Comparison of ENCODE assay signal across 27 cellular contexts in genomic region chr20:38857703-38858102, GRCh38. TPM values are rescaled to one million over a fixed set of nuclear protein-coding genes. Genes with fewer than 3 reads are reported as not detected.
DNase-seq lines count a peak whose midpoint lies in the region; ATAC-seq and TF ChIP-seq lines count a peak whose summit lies in the region.
"Had no signal": no experiment of that assay in that cellular context is flagged by ENCODE, and none has a peak within 500 bp of the region (broad histone marks: within the 10 kb centered on the region; RNA-seq: fewer than 3 reads in every experiment).

No MANE protein-coding gene starts in this region.

- H3K4me1 ChIP-seq in CD4-positive, alpha-beta memory T cell (ENCODE audit: insufficient read depth, low read length) = peaks cover 88% of the 10 kb centered on the region
- H3K4me1 ChIP-seq in HAP-1 = peaks cover 5% of the 10 kb centered on the region
- H3K4me1 ChIP-seq: sigmoid colon, SJSA1 had no signal

- H3K36me3 ChIP-seq in CD4-positive, alpha-beta memory T cell (ENCODE audit: insufficient read depth, low read length) = no peaks in the 10 kb centered on the region
- H3K36me3 ChIP-seq in HAP-1 (replicated peaks) = no peaks in the 10 kb centered on the region
- H3K36me3 ChIP-seq: sigmoid colon, SJSA1 had no signal

- peaks cover 12% of the 10 kb centered on the region for H3K9me3 Mint-ChIP-seq in activated CD4-positive, alpha-beta T cell treated with anti-CD3 and anti-CD28 coated beads, Interleukin-2, amount 10 ng/mL, durations not matched to agents 24 days and 14 days
- H3K9me3 Mint-ChIP-seq in CD4-positive, alpha-beta memory T cell = no peaks in the 10 kb centered on the region
- H3K9me3 Mint-ChIP-seq in activated B cell treated with CpG ODN at 0.5 μM for 24 hours (no peaks in the 10 kb centered on the region), memory B cell (no peaks in the 10 kb centered on the region)
- H3K9me3 Mint-ChIP-seq: activated naive CD4-positive, alpha-beta T cell treated with anti-CD3 and anti-CD28 coated beads, Interleukin-2, amount 50 U/mL, for 72 hours; H9; type B pancreatic cell had no signal

- H3K27ac ChIP-seq in CD4-positive, alpha-beta memory T cell (ENCODE audit: low read depth, low read length) = no peak overlapping the region
- H3K27ac ChIP-seq: sigmoid colon, SJSA1, VCaP had no signal

- ATAC-seq in activated B cell treated with CpG ODN at 0.5 μM for 24 hours (ENCODE audit: low read depth) (no peak), memory B cell (ENCODE audit: low read depth) (no peak), GM18498 (IDR thresholded peaks at IDR 0.05; ENCODE audit: unreplicated experiment) (no peak)
- ATAC-seq: activated naive CD4-positive, alpha-beta T cell treated with anti-CD3 and anti-CD28 coated beads, Interleukin-2, amount 50 U/mL, for 72 hours; HepG2 had no signal

- intact Hi-C loops in activated CD4-positive, alpha-beta T cell treated with anti-CD3 and anti-CD28 coated beads, Interleukin-2, amount 10 ng/mL, durations not matched to agents 24 days and 14 days (cut with micrococcal nuclease) = no loop called here
- intact Hi-C loops in CD4-positive, alpha-beta memory T cell (cut with micrococcal nuclease) = loop anchor here (2.0 kb wide), 2 partner anchors 13 to 15 kb away; no protein-coding TSS in a partner anchor
- intact Hi-C loops in activated B cell treated with CpG ODN at 0.5 μM for 24 hours (cut with micrococcal nuclease) = no loop called here
- intact Hi-C loops in posterior vena cava (cut with DNase I) = no loop called here

- no peak for TF ChIP-seq CTCF in activated B cell treated with CpG ODN at 0.5 μM for 24 hours (IDR thresholded peaks at IDR 0.05)

- CTCF ChIA-PET in CD4-positive, alpha-beta memory T cell (lab: Charles Lee; ENCODE audit: partially characterized antibody) = interaction anchor here (1.2 to 3.7 kb wide), 6 partner anchors 12 to 35 kb away, joined by 3 to 19 read pairs (median 6); no protein-coding TSS in a partner anchor
- CTCF ChIA-PET in activated B cell treated with CpG ODN at 0.5 μM for 24 hours (lab: Charles Lee) = interaction anchor here (0.7 to 2.8 kb wide), 4 partner anchors 11 to 37 kb away, joined by 3 to 7 read pairs (median 3); no protein-coding TSS in a partner anchor

- H3K27ac Mint-ChIP-seq in activated CD4-positive, alpha-beta T cell treated with anti-CD3 and anti-CD28 coated beads, Interleukin-2, amount 10 ng/mL, durations not matched to agents 24 days and 14 days = peak overlapping the region; percentile 76
- peak overlapping the region in 6 of 7 donors; percentile 72 to 94 (median 85) for H3K27ac Mint-ChIP-seq in CD4-positive, alpha-beta memory T cell
- H3K27ac Mint-ChIP-seq in activated B cell treated with CpG ODN at 0.5 μM for 24 hours (peak overlapping the region; percentile 85), memory B cell (peak overlapping the region; percentile 66)
- H3K27ac Mint-ChIP-seq: H9, progenitor cell of endocrine pancreas, type B pancreatic cell had no signal

- H3K4me3 Mint-ChIP-seq in activated CD4-positive, alpha-beta T cell treated with anti-CD3 and anti-CD28 coated beads, Interleukin-2, amount 10 ng/mL, durations not matched to agents 24 days and 14 days = no peak overlapping the region
- peak overlapping the region in 1 of 8 donors; percentile 48 for H3K4me3 Mint-ChIP-seq in CD4-positive, alpha-beta memory T cell
- H3K4me3 Mint-ChIP-seq in activated B cell treated with CpG ODN at 0.5 μM for 24 hours = no peak overlapping the region
- H3K4me3 Mint-ChIP-seq in memory B cell = peak overlapping the region; percentile 29
- H3K4me3 Mint-ChIP-seq: H9, type B pancreatic cell had no signal

- no peaks in the 10 kb centered on the region for H3K27me3 Mint-ChIP-seq in activated CD4-positive, alpha-beta T cell treated with anti-CD3 and anti-CD28 coated beads, Interleukin-2, amount 10 ng/mL, durations not matched to agents 24 days and 14 days
- H3K27me3 Mint-ChIP-seq in CD4-positive, alpha-beta memory T cell = no peaks in the 10 kb centered on the region
- no peaks in the 10 kb centered on the region for H3K27me3 Mint-ChIP-seq in activated B cell treated with CpG ODN at 0.5 μM for 24 hours
- no peaks in the 10 kb centered on the region for H3K27me3 Mint-ChIP-seq in memory B cell

- H3K4me3 ChIP-seq in CD4-positive, alpha-beta memory T cell (ENCODE audit: low read length in 2 of 2) = no peak overlapping the region
- no peak overlapping the region for H3K4me3 ChIP-seq in HAP-1
- H3K4me3 ChIP-seq: sigmoid colon, SJSA1 had no signal

- no peaks in the 10 kb centered on the region for H3K27me3 ChIP-seq in CD4-positive, alpha-beta memory T cell (ENCODE audit: insufficient read depth, low read length)
- peaks cover 3% of the 10 kb centered on the region; the same call in 1 of the 2 replicates for H3K27me3 ChIP-seq in HAP-1 (ENCODE audit: low read depth)
- H3K27me3 ChIP-seq: sigmoid colon had no signal

- peaks cover 77% of the 10 kb centered on the region for H3K4me1 Mint-ChIP-seq in activated CD4-positive, alpha-beta T cell treated with anti-CD3 and anti-CD28 coated beads, Interleukin-2, amount 10 ng/mL, durations not matched to agents 24 days and 14 days
- H3K4me1 Mint-ChIP-seq in CD4-positive, alpha-beta memory T cell = peaks cover 65 to 92% (median 80%) of the 10 kb centered on the region in 4 donors
- H3K4me1 Mint-ChIP-seq in activated B cell treated with CpG ODN at 0.5 μM for 24 hours (peaks cover 95% of the 10 kb centered on the region), memory B cell (peaks cover 66% of the 10 kb centered on the region)

- in situ Hi-C loops in HAP-1 (cut with MboI; ENCODE audit: low sequenced_read_pairs) = no loop called here

- H3K36me3 Mint-ChIP-seq in activated CD4-positive, alpha-beta T cell treated with anti-CD3 and anti-CD28 coated beads, Interleukin-2, amount 10 ng/mL, durations not matched to agents 24 days and 14 days (ENCODE audit: low read depth) = peaks cover 60% of the 10 kb centered on the region
- peaks cover 5 to 16% of the 10 kb centered on the region in 2 donors for H3K36me3 Mint-ChIP-seq in CD4-positive, alpha-beta memory T cell
- peaks cover 45% of the 10 kb centered on the region for H3K36me3 Mint-ChIP-seq in activated B cell treated with CpG ODN at 0.5 μM for 24 hours (ENCODE audit: low read depth)
- peaks cover 14% of the 10 kb centered on the region for H3K36me3 Mint-ChIP-seq in memory B cell
- H3K36me3 Mint-ChIP-seq: type B pancreatic cell had no signal

- POLR2A ChIA-PET in CD4-positive, alpha-beta memory T cell (lab: Charles Lee; ENCODE audit: partially characterized antibody) = interaction anchor here (2.2 to 7.7 kb wide), 2 partner anchors 14 to 17 kb away, joined by 13 to 66 read pairs; no protein-coding TSS in a partner anchor
- POLR2A ChIA-PET in activated B cell treated with CpG ODN at 0.5 μM for 24 hours (lab: Charles Lee) = interaction anchor here (1.9 to 14.8 kb wide), 5 partner anchors 12 to 52 kb away, joined by 9 to 268 read pairs (median 82); partner anchors contain the start of gene PPP1R16B

- no peaks in the 10 kb centered on the region for H3K9me3 ChIP-seq in CD4-positive, alpha-beta memory T cell (ENCODE audit: control insufficient read depth in 1 of 2, low read length in 2 of 2)
- no peaks in the 10 kb centered on the region for H3K9me3 ChIP-seq in HAP-1
- H3K9me3 ChIP-seq: sigmoid colon, SJSA1 had no signal

- no peak for DNase-seq in activated CD4-positive, alpha-beta T cell treated with anti-CD3 and anti-CD28 coated beads, Interleukin-2, amount 10 ng/mL, durations not matched to agents 24 days and 14 days
- DNase-seq in activated CD4-positive, alpha-beta T cell treated with anti-CD3 and anti-CD28 coated beads for 1 hour = no peak
- DNase-seq in CD4-positive, alpha-beta memory T cell = no peak
- DNase-seq in activated B cell treated with CpG ODN at 0.5 μM for 24 hours (no peak), memory B cell (ENCODE audit: low spot score in 2 of 2) (no peak), HAP-1 (ENCODE audit: low spot score in 2 of 2) (no peak), posterior vena cava (ENCODE audit: low spot score) (no peak)
- DNase-seq: activated CD8-positive, alpha-beta memory T cell treated with anti-CD3 and anti-CD28 coated beads for 24 hours; AML-193; central memory CD4-positive, alpha-beta T cell; COR-L47; DMS79; H9; head of caudate nucleus; kidney glomerular epithelial cell; NCI-H1092; NCI-H187 treated with DMSO at 0.1 percent for 48 hours; NCI-H526; sigmoid colon had no signal

RNA-seq across cellular contexts. Expression of gene PPP1R16B, which starts 52.2 kb away (rescaled TPM):
- 133 TPM in 2 replicates for total RNA-seq in activated CD4-positive, alpha-beta T cell treated with anti-CD3 and anti-CD28 coated beads, Interleukin-2, amount 10 ng/mL, durations not matched to agents 24 days and 14 days
- 10 to 100 TPM; 54.3 to 55.1 TPM for total RNA-seq in CD4-positive, alpha-beta memory T cell
- polyA plus RNA-seq in CD4-positive, alpha-beta memory T cell = 10 to 100 TPM; 17.3 to 36.7 TPM
- total RNA-seq in activated B cell treated with CpG ODN at 0.5 μM for 24 hours (98.3 and 99.3 TPM in 2 replicates), posterior vena cava (10 to 100 TPM in 1 of 2 donors, 1 to 10 TPM in 1; 8.5 to 11.7 TPM)
- total RNA-seq: epithelial cell of proximal tubule, progenitor cell of endocrine pancreas had no signal
